Comparison of ENCODE assay signal across 17 cellular contexts in the genomic region with DNA sequence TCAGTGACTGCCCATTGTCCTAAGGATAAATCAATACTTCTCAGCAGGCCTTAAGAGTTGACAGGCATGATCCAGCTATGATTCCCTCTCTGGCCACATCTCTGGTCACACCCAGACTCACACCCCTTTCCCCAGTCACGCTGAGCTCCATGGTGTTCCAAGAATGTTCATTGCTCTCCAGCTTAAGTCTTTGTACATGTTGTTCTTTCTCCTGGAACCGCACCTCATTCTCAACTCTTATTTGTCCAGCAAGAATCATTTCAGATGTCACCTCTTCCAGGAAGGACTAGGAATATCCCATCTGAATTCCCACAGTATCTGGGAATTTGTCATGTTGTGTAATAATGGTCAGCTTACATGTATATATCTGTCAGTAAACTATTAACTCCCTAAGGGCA.
DNase-seq lines count a peak whose midpoint lies in the region; ATAC-seq and TF ChIP-seq lines count a peak whose summit lies in the region.
"Had no signal": no experiment of that assay in that cellular context is flagged by ENCODE, and none has a peak within 500 bp of the region (broad histone marks: within the 10 kb centered on the region; RNA-seq: fewer than 3 reads in every experiment).

No MANE protein-coding gene starts in this region.

- peak overlapping the region; percentile 17 for H3K27ac ChIP-seq in brain microvascular endothelial cell
- peak overlapping the region in 3 of 4 donors; percentile 68 to 80 (median 75) for H3K27ac ChIP-seq in gastroesophageal sphincter
- H3K27ac ChIP-seq in uterus, result peak overlapping the region; percentile 45 to 52
- no peak overlapping the region for H3K27ac ChIP-seq in PC-3 (ENCODE audit: low read length)
- no peak overlapping the region for H3K27ac ChIP-seq in CD4-positive, alpha-beta memory T cell (ENCODE audit: low read depth, low read length)

- H3K9me3 Mint-ChIP-seq in osteocyte (ENCODE audit: unreplicated experiment), result no peaks in the 10 kb centered on the region
- H3K9me3 Mint-ChIP-seq in CD4-positive, alpha-beta memory T cell, result no peaks in the 10 kb centered on the region
- H3K9me3 Mint-ChIP-seq: activated naive CD4-positive, alpha-beta T cell treated with anti-CD3 and anti-CD28 coated beads, Interleukin-2, amount 10 ng/mL, durations not matched to agents 7 days and 5 days; memory B cell had no signal

- no TSS peak for BruUV-seq in PC-3 (replicated peaks; lab: Mats Ljungman, UMichigan)

- no peaks in the 10 kb centered on the region for H3F3A ChIP-seq in PC-3 (ENCODE audit: low read length, unreplicated experiment)

- H3K4me1 ChIP-seq in gastroesophageal sphincter (peaks cover 0 to 58% (median 23%) of the 10 kb centered on the region in 3 donors), uterus (peaks cover 4 to 10% of the 10 kb centered on the region in 2 donors), PC-3 (ENCODE audit: insufficient read depth, low read length) (peaks cover 31% of the 10 kb centered on the region)
- H3K4me1 ChIP-seq in CD4-positive, alpha-beta memory T cell (ENCODE audit: insufficient read depth, low read length), result no peaks in the 10 kb centered on the region
- H3K4me1 ChIP-seq: pancreas had no signal

- in situ Hi-C loops in brain microvascular endothelial cell (cut with HindIII; ENCODE audit: low pct_ligation_motif_present, low sequenced_read_pairs), result no loop called here

- no peak overlapping the region for H3K4me3 Mint-ChIP-seq in osteocyte (ENCODE audit: unreplicated experiment)
- H3K4me3 Mint-ChIP-seq in CD4-positive, alpha-beta memory T cell, result no peak overlapping the region
- H3K4me3 Mint-ChIP-seq: activated naive CD4-positive, alpha-beta T cell treated with anti-CD3 and anti-CD28 coated beads, Interleukin-2, amount 10 ng/mL, durations not matched to agents 7 days and 5 days; memory B cell had no signal

- no peaks in the 10 kb centered on the region for H3K36me3 Mint-ChIP-seq in osteocyte (ENCODE audit: unreplicated experiment)
- H3K36me3 Mint-ChIP-seq in CD4-positive, alpha-beta memory T cell, result no peaks in the 10 kb centered on the region
- H3K36me3 Mint-ChIP-seq: activated naive CD4-positive, alpha-beta T cell treated with anti-CD3 and anti-CD28 coated beads, Interleukin-2, amount 10 ng/mL, durations not matched to agents 7 days and 5 days; memory B cell had no signal

- H3K27me3 ChIP-seq in brain microvascular endothelial cell (replicated peaks) (no peaks in the 10 kb centered on the region), gastroesophageal sphincter (no peaks in the 10 kb centered on the region), uterus (no peaks in the 10 kb centered on the region), PC-3 (ENCODE audit: low read length) (no peaks in the 10 kb centered on the region)
- no peaks in the 10 kb centered on the region for H3K27me3 ChIP-seq in CD4-positive, alpha-beta memory T cell (ENCODE audit: insufficient read depth, low read length)
- H3K27me3 ChIP-seq: pancreas had no signal

- CTCF ChIA-PET in PC-3 (lab: Charles Lee), result interaction anchor here (1.0 kb wide), 1 partner anchor 85 kb away, joined by 3 read pairs; no protein-coding TSS in a partner anchor
- CTCF ChIA-PET in CD4-positive, alpha-beta memory T cell (lab: Charles Lee; ENCODE audit: partially characterized antibody), result interaction anchor here (1.2 to 2.1 kb wide), 2 partner anchors 8 to 10 kb away, joined by 3 to 6 read pairs; no protein-coding TSS in a partner anchor

- H3K9ac ChIP-seq in PC-3 (ENCODE audit: low read length), result no peak overlapping the region

- H3K4me2 ChIP-seq in PC-3 (ENCODE audit: low read length), result no peak overlapping the region

- 100% methylated on average over 1 of the region's 2 CpGs; no CpG with 5 or more reads in 1 of the 2 donors for WGBS in gastroesophageal sphincter (ENCODE audit: low coverage in 1 of 2), 2 donors

- TF ChIP-seq EP300 in gastroesophageal sphincter (IDR thresholded peaks at IDR 0.05), result no peak

- intact Hi-C loops in uterus (cut with DNase I; ENCODE audit: low total_unique reads), result no loop called here
- intact Hi-C loops in PC-3 (cut with micrococcal nuclease), result no loop called here
- intact Hi-C loops in CD4-positive, alpha-beta memory T cell (cut with micrococcal nuclease), result no loop called here

- H4K20me1 ChIP-seq in PC-3 (ENCODE audit: low read length), result no peaks in the 10 kb centered on the region

- TF ChIP-seq POLR2A in gastroesophageal sphincter (IDR thresholded peaks at IDR 0.05), result no peak
- TF ChIP-seq POLR2A in uterus (IDR thresholded peaks at IDR 0.05), result no peak

- H3K27me3 Mint-ChIP-seq in osteocyte (ENCODE audit: unreplicated experiment), result no peaks in the 10 kb centered on the region
- H3K27me3 Mint-ChIP-seq in CD4-positive, alpha-beta memory T cell, result peaks cover 2 to 13% of the 10 kb centered on the region in 2 donors

- ATAC-seq in gastroesophageal sphincter, result peak; percentile 64
- ATAC-seq in HG03520 (IDR thresholded peaks at IDR 0.05; ENCODE audit: unreplicated experiment), result no peak
- no peak for ATAC-seq in PC-3
- ATAC-seq: stimulated activated naive CD8-positive, alpha-beta T cell treated with anti-CD3 and anti-CD28 coated beads, Interleukin-15, Interleukin-2, amounts not matched to agents 100 U/mL and 50 U/mL, for 24 hours had no signal

- H3K27ac Mint-ChIP-seq in osteocyte (ENCODE audit: unreplicated experiment), result peak overlapping the region; percentile 84
- H3K27ac Mint-ChIP-seq in CD4-positive, alpha-beta memory T cell, result no peak overlapping the region
- H3K27ac Mint-ChIP-seq: activated naive CD4-positive, alpha-beta T cell treated with anti-CD3 and anti-CD28 coated beads, Interleukin-2, amount 10 ng/mL, durations not matched to agents 7 days and 5 days; memory B cell had no signal

- H3K36me3 ChIP-seq in brain microvascular endothelial cell (replicated peaks) (no peaks in the 10 kb centered on the region), gastroesophageal sphincter (no peaks in the 10 kb centered on the region), uterus (no peaks in the 10 kb centered on the region), PC-3 (ENCODE audit: low read depth, low read length) (no peaks in the 10 kb centered on the region)
- H3K36me3 ChIP-seq in CD4-positive, alpha-beta memory T cell (ENCODE audit: insufficient read depth, low read length), result no peaks in the 10 kb centered on the region
- H3K36me3 ChIP-seq: pancreas had no signal

- no peaks in the 10 kb centered on the region for H3K79me2 ChIP-seq in PC-3 (ENCODE audit: low read length)

- TF ChIP-seq CTCF in brain microvascular endothelial cell (IDR thresholded peaks at IDR 0.05; ENCODE audit: low read depth, low read length, missing control alignments) (no peak), gastroesophageal sphincter (IDR thresholded peaks at IDR 0.05) (no peak), osteocyte (IDR thresholded peaks at IDR 0.05) (no peak), uterus (IDR thresholded peaks at IDR 0.05) (no peak), PC-3 (conservative IDR thresholded peaks at IDR 0.05; ENCODE audit: low read depth, low read length) (no peak)

- H2AFZ ChIP-seq in PC-3 (ENCODE audit: low read length), result no peak overlapping the region

- DNase-seq in brain microvascular endothelial cell, result no peak
- DNase-seq in osteocyte (ENCODE audit: extremely low spot score, unreplicated experiment), result no peak
- no peak for DNase-seq in uterus
- DNase-seq in PC-3, result no peak
- DNase-seq in CD4-positive, alpha-beta memory T cell, result no peak
- DNase-seq: activated naive CD4-positive, alpha-beta T cell treated with anti-CD3 and anti-CD28 coated beads, Interleukin-2, amount 10 ng/mL, durations not matched to agents 7 days and 5 days; cortex of kidney; head of caudate nucleus; NCI-H1436 treated with DMSO at 0.1 percent for 48 hours; NCI-H526 treated with DMSO at 0.1 percent for 48 hours; pancreas; SHP77; stimulated activated CD4-positive, alpha-beta T cell treated with anti-CD3 and anti-CD28 coated beads, Interleukin-4, amount 100 ng/mL, for 4 hours; stimulated activated naive CD8-positive, alpha-beta T cell treated with anti-CD3 and anti-CD28 coated beads, Interleukin-15, Interleukin-2, amounts not matched to agents 100 U/mL and 50 U/mL, for 24 hours had no signal

- H3K4me3 ChIP-seq in brain microvascular endothelial cell (ENCODE audit: low read depth, low read length) (no peak overlapping the region), gastroesophageal sphincter (no peak overlapping the region), uterus (no peak overlapping the region), PC-3 (ENCODE audit: low read length) (no peak overlapping the region)
- H3K4me3 ChIP-seq in CD4-positive, alpha-beta memory T cell (ENCODE audit: low read length in 2 of 2), result no peak overlapping the region
- H3K4me3 ChIP-seq: pancreas had no signal

- peaks cover 54% of the 10 kb centered on the region for H3K4me1 Mint-ChIP-seq in osteocyte (ENCODE audit: unreplicated experiment)
- H3K4me1 Mint-ChIP-seq in CD4-positive, alpha-beta memory T cell, result no peaks in the 10 kb centered on the region
- H3K4me1 Mint-ChIP-seq: activated naive CD4-positive, alpha-beta T cell treated with anti-CD3 and anti-CD28 coated beads, Interleukin-2, amount 10 ng/mL, durations not matched to agents 7 days and 5 days; memory B cell had no signal

- POLR2A ChIA-PET in PC-3 (lab: Charles Lee; ENCODE audit: unreplicated experiment), result no interaction called here
- POLR2A ChIA-PET in CD4-positive, alpha-beta memory T cell (lab: Charles Lee; ENCODE audit: partially characterized antibody), result no interaction called here

- H3K9me3 ChIP-seq in gastroesophageal sphincter (no peaks in the 10 kb centered on the region), uterus (no peaks in the 10 kb centered on the region), PC-3 (ENCODE audit: low read length) (no peaks in the 10 kb centered on the region)
- no peaks in the 10 kb centered on the region for H3K9me3 ChIP-seq in CD4-positive, alpha-beta memory T cell (ENCODE audit: control insufficient read depth in 1 of 2, low read length in 2 of 2)
- H3K9me3 ChIP-seq: pancreas had no signal

- H3K9me2 ChIP-seq in PC-3 (replicated peaks; ENCODE audit: low read length), result no peaks in the 10 kb centered on the region

Comparison
In these comparisons a context has a peak if more than half of its experiments do, and no peak if none do; other contexts are left out.
1. H3K27ac ChIP-seq: peak in brain microvascular endothelial cell (single experiment), gastroesophageal sphincter (3 of 4) and uterus (2 of 2); none in PC-3 (single experiment) and CD4-positive, alpha-beta memory T cell (single experiment).